Comparison of ENCODE assay signal across 9 cellular contexts in genomic region chr2:199596549-199596948, GRCh38.
DNase-seq lines count a peak whose midpoint lies in the region; ATAC-seq and TF ChIP-seq lines count a peak whose summit lies in the region.
"Had no signal": no experiment of that assay in that cellular context is flagged by ENCODE, and none has a peak within 500 bp of the region (broad histone marks: within the 10 kb centered on the region; RNA-seq: fewer than 3 reads in every experiment).

No MANE protein-coding gene starts in this region.

- ATAC-seq in upper lobe of right lung, result no peak
- no peak for ATAC-seq in HG03139 (IDR thresholded peaks at IDR 0.05; ENCODE audit: unreplicated experiment)
- ATAC-seq in stimulated activated naive B cell treated with anti-CD40 and anti-IgM and Interleukin-4, amounts not matched to agents 10 μg/mL and 1 μg/mL and 100 μg/mL, for 72 hours (replicated peaks), result no peak

- H3K27me3 ChIP-seq in breast epithelium (no peaks in the 10 kb centered on the region), upper lobe of right lung (no peaks in the 10 kb centered on the region)

- no peaks in the 10 kb centered on the region for H3K36me3 Mint-ChIP-seq in MCF 10A (ENCODE audit: insufficient read depth, unreplicated experiment)
- no peaks in the 10 kb centered on the region for H3K36me3 Mint-ChIP-seq in stimulated activated naive B cell treated with anti-CD40 and anti-IgM and Interleukin-4, amounts not matched to agents 10 μg/mL and 1 μg/mL and 100 μg/mL, for 72 hours

- TF ChIP-seq CTCF in MCF 10A (IDR thresholded peaks at IDR 0.05; ENCODE audit: unreplicated experiment) (peak; percentile 32), breast epithelium (IDR thresholded peaks at IDR 0.05) (no peak), choroid plexus epithelial cell (conservative IDR thresholded peaks at IDR 0.05; ENCODE audit: low read depth, low read length) (peak; percentile 51), upper lobe of right lung (IDR thresholded peaks at IDR 0.05) (peak; percentile 38)

- H3K4me3 Mint-ChIP-seq in MCF 10A (ENCODE audit: unreplicated experiment), result no peak overlapping the region
- no peak overlapping the region for H3K4me3 Mint-ChIP-seq in stimulated activated naive B cell treated with anti-CD40 and anti-IgM and Interleukin-4, amounts not matched to agents 10 μg/mL and 1 μg/mL and 100 μg/mL, for 72 hours
- H3K4me3 Mint-ChIP-seq: activated B cell treated with CpG ODN at 0.5 μM for 24 hours had no signal

- peaks cover 45% of the 10 kb centered on the region for H3K27me3 Mint-ChIP-seq in MCF 10A (ENCODE audit: insufficient read depth, unreplicated experiment)
- no peaks in the 10 kb centered on the region for H3K27me3 Mint-ChIP-seq in stimulated activated naive B cell treated with anti-CD40 and anti-IgM and Interleukin-4, amounts not matched to agents 10 μg/mL and 1 μg/mL and 100 μg/mL, for 72 hours
- H3K27me3 Mint-ChIP-seq: activated B cell treated with CpG ODN at 0.5 μM for 24 hours had no signal

- H3K9me3 ChIP-seq in breast epithelium (no peaks in the 10 kb centered on the region), upper lobe of right lung (no peaks in the 10 kb centered on the region)

- H3K4me1 ChIP-seq in breast epithelium, result no peaks in the 10 kb centered on the region
- no peaks in the 10 kb centered on the region for H3K4me1 ChIP-seq in upper lobe of right lung

- H3K4me3 ChIP-seq in breast epithelium (no peak overlapping the region), choroid plexus epithelial cell (ENCODE audit: low read depth, low read length) (no peak overlapping the region), upper lobe of right lung (no peak overlapping the region)

- POLR2A ChIA-PET in MCF 10A (lab: Yijun Ruan, JAX), result no interaction called here

- H3K9me3 Mint-ChIP-seq in MCF 10A (ENCODE audit: unreplicated experiment), result no peaks in the 10 kb centered on the region
- no peaks in the 10 kb centered on the region for H3K9me3 Mint-ChIP-seq in stimulated activated naive B cell treated with anti-CD40 and anti-IgM and Interleukin-4, amounts not matched to agents 10 μg/mL and 1 μg/mL and 100 μg/mL, for 72 hours
- H3K9me3 Mint-ChIP-seq: activated B cell treated with CpG ODN at 0.5 μM for 24 hours had no signal

- no peaks in the 10 kb centered on the region for H3K4me1 Mint-ChIP-seq in MCF 10A (ENCODE audit: insufficient read depth, unreplicated experiment)
- H3K4me1 Mint-ChIP-seq in stimulated activated naive B cell treated with anti-CD40 and anti-IgM and Interleukin-4, amounts not matched to agents 10 μg/mL and 1 μg/mL and 100 μg/mL, for 72 hours, result peaks cover 2 to 8% of the 10 kb centered on the region in 2 donors
- H3K4me1 Mint-ChIP-seq: activated B cell treated with CpG ODN at 0.5 μM for 24 hours had no signal

- H3K27ac ChIP-seq in breast epithelium, result no peak overlapping the region
- H3K27ac ChIP-seq in upper lobe of right lung, result no peak overlapping the region

- no peak for TF ChIP-seq POLR2A in breast epithelium (IDR thresholded peaks at IDR 0.05)

- intact Hi-C loops in MCF 10A (cut with micrococcal nuclease) (loop anchor here (5.0 kb wide), 1 partner anchor 1284 kb away; no protein-coding TSS in a partner anchor), breast epithelium (cut with DNase I; ENCODE audit: low total_unique reads) (no loop called here), upper lobe of right lung (cut with DNase I) (no loop called here)

- BruUV-seq in MCF 10A (replicated peaks; lab: Mats Ljungman, UMichigan), result no TSS peak

- DNase-seq in MCF 10A (ENCODE audit: unreplicated experiment), result peak; percentile 60
- DNase-seq in breast epithelium (ENCODE audit: low spot score in 2 of 2), result no peak
- DNase-seq in NCI-H2081 (lab: John Stamatoyannopoulos, UW), result peak; percentile 21 to 47
- peak; percentile 27 for DNase-seq in choroid plexus epithelial cell (ENCODE audit: low read depth)
- DNase-seq in upper lobe of right lung, result no peak
- no peak for DNase-seq in activated T-cell treated with anti-CD3 and anti-CD28 coated beads, Interleukin-2, amount 50 U/mL, for 48 hours
- no peak for DNase-seq in stimulated activated naive B cell treated with anti-CD40 and anti-IgM and Interleukin-4, amounts not matched to agents 10 μg/mL and 1 μg/mL and 100 μg/mL, for 72 hours
- DNase-seq: activated B cell treated with CpG ODN at 0.5 μM for 24 hours had no signal

- no peak overlapping the region for H3K27ac Mint-ChIP-seq in MCF 10A (ENCODE audit: low read depth, unreplicated experiment)
- H3K27ac Mint-ChIP-seq in stimulated activated naive B cell treated with anti-CD40 and anti-IgM and Interleukin-4, amounts not matched to agents 10 μg/mL and 1 μg/mL and 100 μg/mL, for 72 hours, result no peak overlapping the region
- H3K27ac Mint-ChIP-seq: activated B cell treated with CpG ODN at 0.5 μM for 24 hours had no signal

- no peaks in the 10 kb centered on the region for H3K36me3 ChIP-seq in breast epithelium
- no peaks in the 10 kb centered on the region for H3K36me3 ChIP-seq in upper lobe of right lung

- CTCF ChIA-PET in MCF 10A (lab: Yijun Ruan, JAX), result interaction anchor here (0.5 to 1.8 kb wide), 15 partner anchors 12 to 1426 kb away, joined by 3 to 11 read pairs (median 3); no protein-coding TSS in a partner anchor

Comparison
In these comparisons a context has a peak if more than half of its experiments do, and no peak if none do; other contexts are left out.
1. DNase-seq: peak in MCF 10A (single experiment), NCI-H2081 (2 of 2) and choroid plexus epithelial cell (single experiment); none in breast epithelium (0 of 2), upper lobe of right lung (single experiment), activated T-cell treated with anti-CD3 and anti-CD28 coated beads, Interleukin-2, amount 50 U/mL, for 48 hours (0 of 2) and stimulated activated naive B cell treated with anti-CD40 and anti-IgM and Interleukin-4, amounts not matched to agents 10 μg/mL and 1 μg/mL and 100 μg/mL, for 72 hours (single experiment).
2. CTCF ChIP-seq: peak in MCF 10A (single experiment), choroid plexus epithelial cell (single experiment) and upper lobe of right lung (single experiment); none in breast epithelium (0 of 3).